ENCODE assay signal across 1 cellular context in the genomic region with DNA sequence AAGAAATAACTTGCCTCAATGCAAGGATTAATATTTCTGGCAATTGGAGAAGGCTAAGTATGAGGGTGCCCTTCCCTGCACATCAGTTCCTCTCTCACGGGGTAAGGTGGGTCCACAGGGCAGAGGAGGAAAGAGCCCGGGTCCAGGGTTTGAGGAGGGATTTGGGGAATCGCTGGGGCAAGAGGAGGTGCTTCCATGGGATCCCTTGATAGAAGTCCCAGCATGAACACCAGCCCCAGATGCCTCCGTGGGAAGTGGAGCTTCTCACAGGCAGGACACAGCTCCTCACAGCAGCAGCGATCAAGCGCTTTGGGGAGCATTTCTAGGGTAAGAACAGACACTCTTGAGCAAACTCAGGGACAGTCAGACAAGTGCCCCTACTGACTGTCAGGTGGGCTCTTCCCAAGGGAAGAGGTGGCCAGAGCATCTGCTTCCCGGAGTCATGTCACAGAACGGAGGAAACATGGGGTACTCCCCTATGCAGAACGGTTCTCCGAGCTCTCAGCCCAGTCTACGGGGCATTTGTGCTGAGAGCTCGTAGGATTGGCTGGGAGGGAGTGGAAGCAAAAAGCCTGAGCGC.
TF ChIP-seq lines count a peak whose summit lies in the region.

No MANE protein-coding gene starts in this region.

TF ChIP-seq in GM23338, 12 proteins besides CTCF, POLR2A, EP300 and RAD21:
- TF ChIP-seq, protein P1, sequence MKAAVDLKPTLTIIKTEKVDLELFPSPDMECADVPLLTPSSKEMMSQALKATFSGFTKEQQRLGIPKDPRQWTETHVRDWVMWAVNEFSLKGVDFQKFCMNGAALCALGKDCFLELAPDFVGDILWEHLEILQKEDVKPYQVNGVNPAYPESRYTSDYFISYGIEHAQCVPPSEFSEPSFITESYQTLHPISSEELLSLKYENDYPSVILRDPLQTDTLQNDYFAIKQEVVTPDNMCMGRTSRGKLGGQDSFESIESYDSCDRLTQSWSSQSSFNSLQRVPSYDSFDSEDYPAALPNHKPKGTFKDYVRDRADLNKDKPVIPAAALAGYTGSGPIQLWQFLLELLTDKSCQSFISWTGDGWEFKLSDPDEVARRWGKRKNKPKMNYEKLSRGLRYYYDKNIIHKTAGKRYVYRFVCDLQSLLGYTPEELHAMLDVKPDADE (IDR thresholded peaks at IDR 0.05) = no peak
- TF ChIP-seq, protein P2, sequence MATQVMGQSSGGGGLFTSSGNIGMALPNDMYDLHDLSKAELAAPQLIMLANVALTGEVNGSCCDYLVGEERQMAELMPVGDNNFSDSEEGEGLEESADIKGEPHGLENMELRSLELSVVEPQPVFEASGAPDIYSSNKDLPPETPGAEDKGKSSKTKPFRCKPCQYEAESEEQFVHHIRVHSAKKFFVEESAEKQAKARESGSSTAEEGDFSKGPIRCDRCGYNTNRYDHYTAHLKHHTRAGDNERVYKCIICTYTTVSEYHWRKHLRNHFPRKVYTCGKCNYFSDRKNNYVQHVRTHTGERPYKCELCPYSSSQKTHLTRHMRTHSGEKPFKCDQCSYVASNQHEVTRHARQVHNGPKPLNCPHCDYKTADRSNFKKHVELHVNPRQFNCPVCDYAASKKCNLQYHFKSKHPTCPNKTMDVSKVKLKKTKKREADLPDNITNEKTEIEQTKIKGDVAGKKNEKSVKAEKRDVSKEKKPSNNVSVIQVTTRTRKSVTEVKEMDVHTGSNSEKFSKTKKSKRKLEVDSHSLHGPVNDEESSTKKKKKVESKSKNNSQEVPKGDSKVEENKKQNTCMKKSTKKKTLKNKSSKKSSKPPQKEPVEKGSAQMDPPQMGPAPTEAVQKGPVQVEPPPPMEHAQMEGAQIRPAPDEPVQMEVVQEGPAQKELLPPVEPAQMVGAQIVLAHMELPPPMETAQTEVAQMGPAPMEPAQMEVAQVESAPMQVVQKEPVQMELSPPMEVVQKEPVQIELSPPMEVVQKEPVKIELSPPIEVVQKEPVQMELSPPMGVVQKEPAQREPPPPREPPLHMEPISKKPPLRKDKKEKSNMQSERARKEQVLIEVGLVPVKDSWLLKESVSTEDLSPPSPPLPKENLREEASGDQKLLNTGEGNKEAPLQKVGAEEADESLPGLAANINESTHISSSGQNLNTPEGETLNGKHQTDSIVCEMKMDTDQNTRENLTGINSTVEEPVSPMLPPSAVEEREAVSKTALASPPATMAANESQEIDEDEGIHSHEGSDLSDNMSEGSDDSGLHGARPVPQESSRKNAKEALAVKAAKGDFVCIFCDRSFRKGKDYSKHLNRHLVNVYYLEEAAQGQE (IDR thresholded peaks at IDR 0.05; ENCODE audit: unreplicated experiment) = no peak
- TF ChIP-seq JUNB (IDR thresholded peaks at IDR 0.05; ENCODE audit: unreplicated experiment) (no peak), EZH2 (IDR thresholded peaks at IDR 0.05; ENCODE audit: low read depth, unreplicated experiment) (no peak), EZH2phosphoT487 (IDR thresholded peaks at IDR 0.05; ENCODE audit: unreplicated experiment) (no peak), POLR2AphosphoS5 (IDR thresholded peaks at IDR 0.05; ENCODE audit: low read depth) (no peak), STAT1 (IDR thresholded peaks at IDR 0.05; ENCODE audit: unreplicated experiment) (no peak), ZNF331 (CRISPR knock-in tag; IDR thresholded peaks at IDR 0.05; ENCODE audit: low read depth) (no peak), ZNF114 (CRISPR knock-in tag; IDR thresholded peaks at IDR 0.05) (no peak), CREB1 (CRISPR knock-in tag; IDR thresholded peaks at IDR 0.05; ENCODE audit: low read depth) (no peak), NANOG (IDR thresholded peaks at IDR 0.05; ENCODE audit: borderline replicate concordance) (no peak)
- TF ChIP-seq, protein P3, sequence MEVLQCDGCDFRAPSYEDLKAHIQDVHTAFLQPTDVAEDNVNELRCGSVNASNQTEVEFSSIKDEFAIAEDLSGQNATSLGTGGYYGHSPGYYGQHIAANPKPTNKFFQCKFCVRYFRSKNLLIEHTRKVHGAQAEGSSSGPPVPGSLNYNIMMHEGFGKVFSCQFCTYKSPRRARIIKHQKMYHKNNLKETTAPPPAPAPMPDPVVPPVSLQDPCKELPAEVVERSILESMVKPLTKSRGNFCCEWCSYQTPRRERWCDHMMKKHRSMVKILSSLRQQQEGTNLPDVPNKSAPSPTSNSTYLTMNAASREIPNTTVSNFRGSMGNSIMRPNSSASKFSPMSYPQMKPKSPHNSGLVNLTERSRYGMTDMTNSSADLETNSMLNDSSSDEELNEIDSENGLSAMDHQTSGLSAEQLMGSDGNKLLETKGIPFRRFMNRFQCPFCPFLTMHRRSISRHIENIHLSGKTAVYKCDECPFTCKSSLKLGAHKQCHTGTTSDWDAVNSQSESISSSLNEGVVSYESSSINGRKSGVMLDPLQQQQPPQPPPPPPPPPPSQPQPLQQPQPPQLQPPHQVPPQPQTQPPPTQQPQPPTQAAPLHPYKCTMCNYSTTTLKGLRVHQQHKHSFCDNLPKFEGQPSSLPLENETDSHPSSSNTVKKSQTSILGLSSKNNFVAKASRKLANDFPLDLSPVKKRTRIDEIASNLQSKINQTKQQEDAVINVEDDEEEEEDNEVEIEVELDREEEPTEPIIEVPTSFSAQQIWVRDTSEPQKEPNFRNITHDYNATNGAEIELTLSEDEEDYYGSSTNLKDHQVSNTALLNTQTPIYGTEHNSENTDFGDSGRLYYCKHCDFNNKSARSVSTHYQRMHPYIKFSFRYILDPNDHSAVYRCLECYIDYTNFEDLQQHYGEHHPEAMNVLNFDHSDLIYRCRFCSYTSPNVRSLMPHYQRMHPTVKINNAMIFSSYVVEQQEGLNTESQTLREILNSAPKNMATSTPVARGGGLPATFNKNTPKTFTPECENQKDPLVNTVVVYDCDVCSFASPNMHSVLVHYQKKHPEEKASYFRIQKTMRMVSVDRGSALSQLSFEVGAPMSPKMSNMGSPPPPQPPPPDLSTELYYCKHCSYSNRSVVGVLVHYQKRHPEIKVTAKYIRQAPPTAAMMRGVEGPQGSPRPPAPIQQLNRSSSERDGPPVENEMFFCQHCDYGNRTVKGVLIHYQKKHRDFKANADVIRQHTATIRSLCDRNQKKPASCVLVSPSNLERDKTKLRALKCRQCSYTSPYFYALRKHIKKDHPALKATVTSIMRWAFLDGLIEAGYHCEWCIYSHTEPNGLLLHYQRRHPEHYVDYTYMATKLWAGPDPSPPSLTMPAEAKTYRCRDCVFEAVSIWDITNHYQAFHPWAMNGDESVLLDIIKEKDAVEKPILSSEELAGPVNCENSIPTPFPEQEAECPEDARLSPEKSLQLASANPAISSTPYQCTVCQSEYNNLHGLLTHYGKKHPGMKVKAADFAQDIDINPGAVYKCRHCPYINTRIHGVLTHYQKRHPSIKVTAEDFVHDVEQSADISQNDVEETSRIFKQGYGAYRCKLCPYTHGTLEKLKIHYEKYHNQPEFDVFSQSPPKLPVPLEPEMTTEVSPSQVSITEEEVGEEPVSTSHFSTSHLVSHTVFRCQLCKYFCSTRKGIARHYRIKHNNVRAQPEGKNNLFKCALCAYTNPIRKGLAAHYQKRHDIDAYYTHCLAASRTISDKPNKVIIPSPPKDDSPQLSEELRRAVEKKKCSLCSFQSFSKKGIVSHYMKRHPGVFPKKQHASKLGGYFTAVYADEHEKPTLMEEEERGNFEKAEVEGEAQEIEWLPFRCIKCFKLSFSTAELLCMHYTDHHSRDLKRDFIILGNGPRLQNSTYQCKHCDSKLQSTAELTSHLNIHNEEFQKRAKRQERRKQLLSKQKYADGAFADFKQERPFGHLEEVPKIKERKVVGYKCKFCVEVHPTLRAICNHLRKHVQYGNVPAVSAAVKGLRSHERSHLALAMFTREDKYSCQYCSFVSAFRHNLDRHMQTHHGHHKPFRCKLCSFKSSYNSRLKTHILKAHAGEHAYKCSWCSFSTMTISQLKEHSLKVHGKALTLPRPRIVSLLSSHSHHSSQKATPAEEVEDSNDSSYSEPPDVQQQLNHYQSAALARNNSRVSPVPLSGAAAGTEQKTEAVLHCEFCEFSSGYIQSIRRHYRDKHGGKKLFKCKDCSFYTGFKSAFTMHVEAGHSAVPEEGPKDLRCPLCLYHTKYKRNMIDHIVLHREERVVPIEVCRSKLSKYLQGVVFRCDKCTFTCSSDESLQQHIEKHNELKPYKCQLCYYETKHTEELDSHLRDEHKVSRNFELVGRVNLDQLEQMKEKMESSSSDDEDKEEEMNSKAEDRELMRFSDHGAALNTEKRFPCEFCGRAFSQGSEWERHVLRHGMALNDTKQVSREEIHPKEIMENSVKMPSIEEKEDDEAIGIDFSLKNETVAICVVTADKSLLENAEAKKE (CRISPR knock-in tag; IDR thresholded peaks at IDR 0.05) = no peak
TF ChIP-seq in GM23338: peak in this region for 0.
